ENCODE assay signal across 8 cellular contexts in the genomic region with DNA sequence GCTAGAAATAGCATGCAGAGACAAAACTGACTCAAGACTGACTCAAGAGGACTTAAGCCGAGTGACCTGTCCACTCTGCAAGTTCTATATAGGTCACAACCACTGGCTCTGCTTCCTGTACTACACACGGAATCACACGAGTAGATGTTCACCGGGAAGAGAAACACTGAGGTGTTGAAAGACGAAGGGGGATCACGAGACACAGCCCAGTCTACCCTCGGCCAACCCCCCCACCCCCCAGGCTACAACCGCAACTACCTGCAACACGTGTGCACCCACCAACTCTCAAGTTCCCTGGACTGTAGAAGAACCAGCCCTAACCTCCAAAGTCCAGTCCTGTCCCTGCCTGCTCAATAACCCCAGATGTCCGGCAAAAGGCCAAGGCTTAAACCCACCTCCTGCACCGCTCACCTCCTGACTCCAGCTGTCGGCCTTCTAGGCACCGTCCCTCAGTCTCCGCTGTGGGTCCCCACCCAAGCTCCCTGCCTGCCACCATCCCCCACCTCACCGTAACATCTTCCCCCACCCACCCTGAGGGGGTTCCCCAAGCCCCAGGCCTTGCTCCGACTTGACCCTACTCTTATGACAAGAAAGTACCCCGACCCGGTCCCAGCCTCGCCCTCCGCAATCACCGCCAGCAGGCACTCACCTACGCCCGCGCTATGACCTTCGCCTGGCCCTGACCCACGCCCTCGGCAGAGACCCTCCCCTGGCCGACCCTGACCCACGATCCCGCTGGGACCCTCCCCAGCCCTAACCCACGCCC. TPM values are rescaled to one million over a fixed set of nuclear protein-coding genes. Genes with fewer than 3 reads are reported as not detected.
DNase-seq lines count a peak whose midpoint lies in the region; ATAC-seq and TF ChIP-seq lines count a peak whose summit lies in the region.

No MANE protein-coding gene starts in this region.

- intact Hi-C loops in activated B cell treated with CpG ODN at 0.5 μM for 24 hours (cut with micrococcal nuclease), result loop anchor here (5.0 kb wide), 1 partner anchor 416 kb away; the partner anchor contains the start of gene UVSSA

- peak overlapping the region; percentile 93 for H3K4me3 Mint-ChIP-seq in activated B cell treated with CpG ODN at 0.5 μM for 24 hours

- peak overlapping the region; percentile 92 for H3K27ac Mint-ChIP-seq in activated B cell treated with CpG ODN at 0.5 μM for 24 hours

- H3K4me3 ChIP-seq in GM12865 (ENCODE audit: low read depth, low read length) (peak overlapping the region; percentile 70), fibroblast of pulmonary artery (replicated peaks; ENCODE audit: low read depth, low read length) (peak overlapping the region; percentile 98)

- POLR2A ChIA-PET in activated B cell treated with CpG ODN at 0.5 μM for 24 hours (lab: Charles Lee), result interaction anchor here (0.8 to 4.2 kb wide), 6 partner anchors 9 to 257 kb away, joined by 5 to 73 read pairs (median 8); partner anchors contain the start of genes ATP5ME, FGFRL1, IDUA and MYL5

- no peaks in the 10 kb centered on the region for H3K9me3 Mint-ChIP-seq in activated B cell treated with CpG ODN at 0.5 μM for 24 hours

- no peaks in the 10 kb centered on the region for H3K27me3 Mint-ChIP-seq in activated B cell treated with CpG ODN at 0.5 μM for 24 hours

- peaks cover 73% of the 10 kb centered on the region for H3K4me1 Mint-ChIP-seq in activated B cell treated with CpG ODN at 0.5 μM for 24 hours

- TF ChIP-seq CTCF in GM12865 (IDR thresholded peaks at IDR 0.05; ENCODE audit: insufficient read depth, low read depth, low read length, missing control alignments) (no peak), activated B cell treated with CpG ODN at 0.5 μM for 24 hours (IDR thresholded peaks at IDR 0.05) (no peak), fibroblast of pulmonary artery (IDR thresholded peaks at IDR 0.05; ENCODE audit: low read length, missing control alignments) (no peak), omental fat pad (IDR thresholded peaks at IDR 0.05) (no peak)

- ATAC-seq in HG03097 (IDR thresholded peaks at IDR 0.05; ENCODE audit: low FRiP score, unreplicated experiment) (peak; percentile 8), activated B cell treated with CpG ODN at 0.5 μM for 24 hours (ENCODE audit: low read depth) (no peak), omental fat pad (ENCODE audit: low FRiP score) (peak; percentile 11), GM21619 (IDR thresholded peaks at IDR 0.05; ENCODE audit: unreplicated experiment) (no peak)

- DNase-seq in GM12865 (ENCODE audit: low read depth) (peak; percentile 34), activated B cell treated with CpG ODN at 0.5 μM for 24 hours (no peak), fibroblast of pulmonary artery (ENCODE audit: low read depth) (peak; percentile 28), omental fat pad (ENCODE audit: low spot score) (no peak), epidermal melanocyte (ENCODE audit: insufficient read length, low spot score) (no peak)
- no peak for DNase-seq in activated CD4-positive, CD25-positive, alpha-beta regulatory T cell (lab: John Stamatoyannopoulos, UW)

- CTCF ChIA-PET in activated B cell treated with CpG ODN at 0.5 μM for 24 hours (lab: Charles Lee), result interaction anchor here (2.1 to 2.6 kb wide), 2 partner anchors 56 kb away, joined by 5 to 14 read pairs; partner anchors contain the start of gene IDUA

- H3K36me3 Mint-ChIP-seq in activated B cell treated with CpG ODN at 0.5 μM for 24 hours (ENCODE audit: low read depth), result peaks cover 12% of the 10 kb centered on the region

RNA-seq across cellular contexts. Expression of gene GAK, which starts 0.7 kb away (rescaled TPM):
- total RNA-seq in activated B cell treated with CpG ODN at 0.5 μM for 24 hours (159 and 172 TPM in 2 replicates), omental fat pad (100 to 1,000 TPM in 2 of 4 donors, 10 to 100 TPM in 2; 62.3 to 126 (median 85.4) TPM)

RNA-seq across cellular contexts. Expression of gene TMEM175, which starts 0.9 kb away (rescaled TPM):
- total RNA-seq in activated B cell treated with CpG ODN at 0.5 μM for 24 hours, result 24.5 and 28.8 TPM in 2 replicates
- 10 to 100 TPM; 21.9 to 35.3 (median 23.1) TPM for total RNA-seq in omental fat pad

RNA-seq across cellular contexts. Expression of gene DGKQ, which starts 42.0 kb away (rescaled TPM):
- total RNA-seq in activated B cell treated with CpG ODN at 0.5 μM for 24 hours, result 16.3 and 16.4 TPM in 2 replicates
- total RNA-seq in omental fat pad, result 10 to 100 TPM in 1 of 4 donors, 1 to 10 TPM in 3; 4.8 to 10.2 (median 8.1) TPM

RNA-seq across cellular contexts. Expression of gene IDUA, which starts 55.5 kb away (rescaled TPM):
- total RNA-seq in activated B cell treated with CpG ODN at 0.5 μM for 24 hours, result 24.7 and 32.9 TPM in 2 replicates
- total RNA-seq in omental fat pad, result 10 to 100 TPM; 15.5 to 32.2 (median 16.9) TPM

Comparison
In these comparisons a context has a peak if more than half of its experiments do, and no peak if none do; other contexts are left out.
1. DNase-seq: peak in GM12865 (single experiment) and fibroblast of pulmonary artery (single experiment); none in activated B cell treated with CpG ODN at 0.5 μM for 24 hours (single experiment), omental fat pad (single experiment), activated CD4-positive, CD25-positive, alpha-beta regulatory T cell (0 of 4) and epidermal melanocyte (single experiment).
2. ATAC-seq: peak in HG03097 (single experiment) and omental fat pad (single experiment); none in activated B cell treated with CpG ODN at 0.5 μM for 24 hours (single experiment) and GM21619 (single experiment).